26 cellular contexts compared by ENCODE assay signal in the genomic region with DNA sequence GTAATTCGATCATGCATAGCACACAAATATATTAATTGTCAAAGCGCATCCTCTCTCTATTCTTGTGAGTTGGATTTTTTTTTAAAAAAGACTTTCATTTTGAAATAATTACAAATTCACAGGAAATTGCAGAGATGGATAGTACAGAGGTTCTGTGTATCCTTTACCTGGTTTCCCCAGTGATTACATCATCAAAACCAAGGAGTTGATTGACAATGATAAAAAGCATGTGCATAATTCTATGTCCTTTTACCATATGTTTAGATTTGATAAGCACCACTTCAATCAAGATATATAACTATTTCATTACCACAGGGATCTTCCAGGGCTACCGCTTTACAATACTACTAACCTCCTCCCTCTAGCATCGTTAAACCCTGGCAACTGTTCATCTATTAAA. TPM values are rescaled to one million over a fixed set of nuclear protein-coding genes. Genes with fewer than 3 reads are reported as not detected.
A peak's percentile ranks its signal among the peaks of the same experiment; 100 is the strongest.
DNase-seq lines count a peak whose midpoint lies in the region; ATAC-seq and TF ChIP-seq lines count a peak whose summit lies in the region.
"Had no signal": no experiment of that assay in that cellular context is flagged by ENCODE, and none has a peak within 500 bp of the region (broad histone marks: within the 10 kb centered on the region; RNA-seq: fewer than 3 reads in every experiment).

No MANE protein-coding gene starts in this region.

- DNase-seq in DMS153 (lab: John Stamatoyannopoulos, UW) (peak; percentile 8), DMS53 (lab: John Stamatoyannopoulos, UW) (peak; percentile 45), NCI-H146 treated with DMSO at 0.1 percent for 48 hours (lab: John Stamatoyannopoulos, UW; ENCODE audit: unreplicated experiment) (peak; percentile 36), WTC11 (ENCODE audit: low spot score) (no peak), Caco-2 (no peak), esophagus muscularis mucosa (ENCODE audit: extremely low spot score) (no peak), OCI-M2 (lab: John Stamatoyannopoulos, UW; ENCODE audit: unreplicated experiment) (no peak)
- DNase-seq in stimulated activated CD4-positive, alpha-beta T cell treated with anti-CD3 and anti-CD28 coated beads, Interleukin-2, amount 100 ng/mL, for 48 hours = no peak
- DNase-seq: BE2C; Calu3; CD8-positive, alpha-beta memory T cell; DMS79; EL; GDM1; H7; Kasumi-1; NCI-H1092 treated with DMSO at 0.1 percent for 48 hours; NCI-H1694 treated with DMSO at 0.1 percent for 48 hours; NCI-H2081 treated with DMSO at 0.1 percent for 48 hours; NCI-H446; NCI-H526; NCI-H82; OCI-M1; T-helper 17 cell had no signal

- H3K4me1 ChIP-seq in Caco-2 (no peaks in the 10 kb centered on the region), esophagus muscularis mucosa (peaks cover 0 to 8% (median 6%) of the 10 kb centered on the region in 4 donors)
- H3K4me1 ChIP-seq: BE2C had no signal

- CTCF ChIA-PET in WTC11 (lab: Charles Lee) = interaction anchor here (1.4 to 3.6 kb wide), 3 partner anchors 13 to 215 kb away, joined by 3 to 35 read pairs (median 3); no protein-coding TSS in a partner anchor
- CTCF ChIA-PET in Caco-2 (lab: Charles Lee) = interaction anchor here (1.4 kb wide), 1 partner anchor 128 kb away, joined by 13 read pairs; no protein-coding TSS in a partner anchor

- H3K27me3 Mint-ChIP-seq in WTC11 (ENCODE audit: low read depth) (no peaks in the 10 kb centered on the region; the same call in 1 of the 2 replicates), Caco-2 (ENCODE audit: insufficient read depth, unreplicated experiment) (no peaks in the 10 kb centered on the region)

- H3K9me3 ChIP-seq in Caco-2 (no peaks in the 10 kb centered on the region), esophagus muscularis mucosa (no peaks in the 10 kb centered on the region)
- H3K9me3 ChIP-seq: BE2C had no signal

- WGBS in esophagus muscularis mucosa = 89% methylated on average over 4 of the region's 4 CpGs

- no peak overlapping the region for H3K27ac ChIP-seq in esophagus muscularis mucosa (replicated peaks in 1 of 4)

- peaks cover 80% of the 10 kb centered on the region for H3K4me1 Mint-ChIP-seq in WTC11
- peaks cover 7% of the 10 kb centered on the region for H3K4me1 Mint-ChIP-seq in Caco-2 (ENCODE audit: low read depth, unreplicated experiment)

- no TSS peak for BruUV-seq in Caco-2 (replicated peaks; lab: Mats Ljungman, UMichigan)

- intact Hi-C loops in Caco-2 (cut with micrococcal nuclease; ENCODE audit: unreplicated experiment) (loop anchor here (1.0 kb wide), 3 partner anchors 16 to 217 kb away; no protein-coding TSS in a partner anchor), esophagus muscularis mucosa (cut with DNase I) (loop anchor here (5.0 to 10.0 kb wide), 2 partner anchors 219 to 574 kb away; no protein-coding TSS in a partner anchor)

- peaks cover 42% of the 10 kb centered on the region for H3K9me3 Mint-ChIP-seq in WTC11
- H3K9me3 Mint-ChIP-seq in Caco-2 (ENCODE audit: unreplicated experiment) = no peaks in the 10 kb centered on the region
- H3K9me3 Mint-ChIP-seq: CD8-positive, alpha-beta memory T cell had no signal

- TF ChIP-seq POLR2A in esophagus muscularis mucosa (IDR thresholded peaks at IDR 0.05; ENCODE audit: low read depth) = no peak

- H3K4me3 ChIP-seq in Caco-2 (ENCODE audit: low read depth, low read length) (no peak overlapping the region), esophagus muscularis mucosa (no peak overlapping the region)
- H3K4me3 ChIP-seq: K562 had no signal

- TF ChIP-seq CTCF in WTC11 (IDR thresholded peaks at IDR 0.05) (no peak), Caco-2 (IDR thresholded peaks at IDR 0.05; ENCODE audit: insufficient read depth in 1 of 2, low read depth in 1 of 2, low read length in 1 of 2, severe bottlenecking in 1 of 2, unreplicated experiment in 1 of 2) (no peak), esophagus muscularis mucosa (IDR thresholded peaks at IDR 0.05) (no peak)

- H3K27me3 ChIP-seq in Caco-2 (replicated peaks; ENCODE audit: control insufficient read depth, insufficient read depth, low read length) (no peaks in the 10 kb centered on the region), esophagus muscularis mucosa (peaks cover 0 to 2% (median 0%) of the 10 kb centered on the region in 4 donors)

- H3K36me3 ChIP-seq in Caco-2 (ENCODE audit: control insufficient read depth, insufficient read depth, low read length) (no peaks in the 10 kb centered on the region), esophagus muscularis mucosa (no peaks in the 10 kb centered on the region)
- H3K36me3 ChIP-seq: BE2C had no signal

- H3K36me3 Mint-ChIP-seq in WTC11 (peaks cover 98% of the 10 kb centered on the region), Caco-2 (ENCODE audit: insufficient read depth, unreplicated experiment) (no peaks in the 10 kb centered on the region)
- H3K36me3 Mint-ChIP-seq: CD14-positive monocyte; CD8-positive, alpha-beta memory T cell had no signal

- no peak for ATAC-seq in WTC11
- ATAC-seq: T-helper 17 cell had no signal

- peak overlapping the region; percentile 28 for H3K4me3 Mint-ChIP-seq in WTC11
- no peak overlapping the region for H3K4me3 Mint-ChIP-seq in Caco-2 (ENCODE audit: unreplicated experiment)
- H3K4me3 Mint-ChIP-seq: CD14-positive monocyte; CD8-positive, alpha-beta memory T cell; T-helper 17 cell had no signal

- no peak for TF ChIP-seq EP300 in esophagus muscularis mucosa (IDR thresholded peaks at IDR 0.05)

- POLR2A ChIA-PET in WTC11 (lab: Charles Lee) = no interaction called here
- POLR2A ChIA-PET in Caco-2 (lab: Charles Lee) = interaction anchor here (0.6 kb wide), 1 partner anchor 43 kb away, joined by 3 read pairs; no protein-coding TSS in a partner anchor

- H3K27ac Mint-ChIP-seq in WTC11 (no peak overlapping the region), Caco-2 (ENCODE audit: unreplicated experiment) (no peak overlapping the region)
- H3K27ac Mint-ChIP-seq: CD14-positive monocyte; CD8-positive, alpha-beta memory T cell; T-helper 17 cell had no signal

TF ChIP-seq in WTC11, 78 proteins besides CTCF, POLR2A, EP300 and RAD21 (continues in another document):
- TF ChIP-seq, protein P1, sequence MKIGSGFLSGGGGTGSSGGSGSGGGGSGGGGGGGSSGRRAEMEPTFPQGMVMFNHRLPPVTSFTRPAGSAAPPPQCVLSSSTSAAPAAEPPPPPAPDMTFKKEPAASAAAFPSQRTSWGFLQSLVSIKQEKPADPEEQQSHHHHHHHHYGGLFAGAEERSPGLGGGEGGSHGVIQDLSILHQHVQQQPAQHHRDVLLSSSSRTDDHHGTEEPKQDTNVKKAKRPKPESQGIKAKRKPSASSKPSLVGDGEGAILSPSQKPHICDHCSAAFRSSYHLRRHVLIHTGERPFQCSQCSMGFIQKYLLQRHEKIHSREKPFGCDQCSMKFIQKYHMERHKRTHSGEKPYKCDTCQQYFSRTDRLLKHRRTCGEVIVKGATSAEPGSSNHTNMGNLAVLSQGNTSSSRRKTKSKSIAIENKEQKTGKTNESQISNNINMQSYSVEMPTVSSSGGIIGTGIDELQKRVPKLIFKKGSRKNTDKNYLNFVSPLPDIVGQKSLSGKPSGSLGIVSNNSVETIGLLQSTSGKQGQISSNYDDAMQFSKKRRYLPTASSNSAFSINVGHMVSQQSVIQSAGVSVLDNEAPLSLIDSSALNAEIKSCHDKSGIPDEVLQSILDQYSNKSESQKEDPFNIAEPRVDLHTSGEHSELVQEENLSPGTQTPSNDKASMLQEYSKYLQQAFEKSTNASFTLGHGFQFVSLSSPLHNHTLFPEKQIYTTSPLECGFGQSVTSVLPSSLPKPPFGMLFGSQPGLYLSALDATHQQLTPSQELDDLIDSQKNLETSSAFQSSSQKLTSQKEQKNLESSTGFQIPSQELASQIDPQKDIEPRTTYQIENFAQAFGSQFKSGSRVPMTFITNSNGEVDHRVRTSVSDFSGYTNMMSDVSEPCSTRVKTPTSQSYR (CRISPR knock-in tag; IDR thresholded peaks at IDR 0.05) = no peak
- TF ChIP-seq ZNF396 (CRISPR knock-in tag; IDR thresholded peaks at IDR 0.05; ENCODE audit: borderline replicate concordance) = no peak
- TF ChIP-seq CBFB (CRISPR knock-in tag; IDR thresholded peaks at IDR 0.05; ENCODE audit: low read depth) = no peak
- TF ChIP-seq KAT7 (CRISPR knock-in tag; IDR thresholded peaks at IDR 0.05; ENCODE audit: borderline replicate concordance) = no peak
- no peak for TF ChIP-seq MXD4 (CRISPR knock-in tag; IDR thresholded peaks at IDR 0.05; ENCODE audit: borderline replicate concordance)
- no peak for TF ChIP-seq NR2C2 (CRISPR knock-in tag; IDR thresholded peaks at IDR 0.05)
- TF ChIP-seq GRHL2 (CRISPR knock-in tag; IDR thresholded peaks at IDR 0.05; ENCODE audit: insufficient replicate concordance, severe bottlenecking) = no peak
- TF ChIP-seq CREM (CRISPR knock-in tag; IDR thresholded peaks at IDR 0.05) = no peak
- TF ChIP-seq, protein P2, sequence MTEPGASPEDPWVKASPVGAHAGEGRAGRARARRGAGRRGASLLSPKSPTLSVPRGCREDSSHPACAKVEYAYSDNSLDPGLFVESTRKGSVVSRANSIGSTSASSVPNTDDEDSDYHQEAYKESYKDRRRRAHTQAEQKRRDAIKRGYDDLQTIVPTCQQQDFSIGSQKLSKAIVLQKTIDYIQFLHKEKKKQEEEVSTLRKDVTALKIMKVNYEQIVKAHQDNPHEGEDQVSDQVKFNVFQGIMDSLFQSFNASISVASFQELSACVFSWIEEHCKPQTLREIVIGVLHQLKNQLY (CRISPR knock-in tag; IDR thresholded peaks at IDR 0.05) = no peak

RNA-seq across cellular contexts. Expression of a gene that starts 40.2 kb away (rescaled TPM):
- total RNA-seq in WTC11 (2021) (67.8 to 75.9 TPM (median 74.7 TPM) in 3 replicates), Caco-2 (2022) (13.8 and 16.1 TPM in 2 replicates), esophagus muscularis mucosa (100 to 1,000 TPM; 418 to 749 (median 509) TPM)
- total RNA-seq: CD8-positive, alpha-beta memory T cell had no signal

Comparison
In these comparisons a context has a peak if more than half of its experiments do, and no peak if none do; other contexts are left out.
1. DNase-seq: peak in DMS153 (single experiment), DMS53 (single experiment) and NCI-H146 treated with DMSO at 0.1 percent for 48 hours (single experiment); none in WTC11 (single experiment), stimulated activated CD4-positive, alpha-beta T cell treated with anti-CD3 and anti-CD28 coated beads, Interleukin-2, amount 100 ng/mL, for 48 hours (0 of 2), Caco-2 (0 of 2), esophagus muscularis mucosa (single experiment) and OCI-M2 (single experiment).